ENCODE assay signal across 12 cellular contexts in the genomic region with DNA sequence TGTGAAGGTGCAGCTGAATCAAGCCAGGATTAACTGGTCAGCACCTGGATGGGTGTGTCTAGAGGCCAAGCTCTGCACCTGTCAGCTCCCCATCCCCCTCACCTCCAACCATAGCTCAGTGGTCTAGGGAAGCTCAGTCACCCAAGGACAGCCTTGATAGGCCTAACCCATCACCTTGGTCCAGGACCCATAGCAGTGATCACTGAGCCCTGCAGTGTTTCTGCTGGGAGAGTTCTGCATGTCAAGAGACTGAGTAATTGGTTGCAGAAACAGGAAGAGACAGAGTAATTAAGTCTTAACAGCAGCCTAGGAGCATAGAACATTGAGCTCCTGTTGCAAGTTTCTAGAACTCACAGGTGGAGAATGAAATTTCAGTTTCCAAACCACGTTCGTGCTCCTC. TPM values are rescaled to one million over a fixed set of nuclear protein-coding genes. Genes with fewer than 3 reads are reported as not detected.
DNase-seq lines count a peak whose midpoint lies in the region; ATAC-seq and TF ChIP-seq lines count a peak whose summit lies in the region.
"Had no signal": no experiment of that assay in that cellular context is flagged by ENCODE, and none has a peak within 500 bp of the region (broad histone marks: within the 10 kb centered on the region; RNA-seq: fewer than 3 reads in every experiment).

No MANE protein-coding gene starts in this region.

- peak overlapping the region; percentile 10; the same call in 1 of the 2 replicates for H3K4me2 ChIP-seq in MM.1S (ENCODE audit: low read depth, low read length)

- H3K9ac ChIP-seq in MM.1S (ENCODE audit: low read length): no peak overlapping the region

- no peaks in the 10 kb centered on the region for H3K9me2 ChIP-seq in MM.1S (replicated peaks; ENCODE audit: insufficient read depth, low read length)

- peaks cover 19% of the 10 kb centered on the region for H3F3A ChIP-seq in MM.1S (ENCODE audit: insufficient read depth, low read length)

- H3K36me3 ChIP-seq in MM.1S (replicated peaks; ENCODE audit: insufficient read depth, low read length): no peaks in the 10 kb centered on the region

- ATAC-seq in GM21381 (IDR thresholded peaks at IDR 0.05; ENCODE audit: unreplicated experiment) (peak; percentile 70), left colon (peak; percentile 81), HG02798 (IDR thresholded peaks at IDR 0.05; ENCODE audit: poor library complexity, unreplicated experiment) (no peak)

- TF ChIP-seq CTCF in GM13976 (IDR thresholded peaks at IDR 0.05; ENCODE audit: borderline replicate concordance, control extremely low read depth, extremely low read depth, insufficient read depth, missing control alignments) (no peak), MM.1S (IDR thresholded peaks at IDR 0.05; ENCODE audit: low read length) (no peak)

- intact Hi-C loops in left colon (cut with DNase I, micrococcal nuclease): no loop called here

- no peaks in the 10 kb centered on the region for H4K20me1 ChIP-seq in MM.1S (ENCODE audit: insufficient read depth, low read length)

- peak overlapping the region; percentile 53; the same call in 1 of the 2 replicates for H3K27ac ChIP-seq in MM.1S (ENCODE audit: low read length)
- H3K27ac ChIP-seq: thoracic aorta had no signal

- DNase-seq in GM13976 (ENCODE audit: low spot score) (peak; percentile 44), MM.1S (peak; percentile 82), left colon (no peak), NCI-H1092 (lab: John Stamatoyannopoulos, UW) (no peak), GM19240 (ENCODE audit: insufficient read length, low spot score) (no peak), NCI-H2227 (lab: John Stamatoyannopoulos, UW; ENCODE audit: unreplicated experiment) (no peak)
- DNase-seq: activated CD8-positive, alpha-beta memory T cell treated with anti-CD3 and anti-CD28 coated beads for 24 hours; adrenal gland; NCI-H2227 treated with DMSO at 0.1 percent for 48 hours had no signal

- H2AFZ ChIP-seq in MM.1S (ENCODE audit: low read length): peak overlapping the region; percentile 15; the same call in 1 of the 2 replicates

- H3K27me3 ChIP-seq in MM.1S (replicated peaks; ENCODE audit: insufficient read depth, low read length): no peaks in the 10 kb centered on the region
- H3K27me3 ChIP-seq: adrenal gland had no signal

- H3K4me3 ChIP-seq in MM.1S (ENCODE audit: low read length): no peak overlapping the region
- H3K4me3 ChIP-seq: adrenal gland, thoracic aorta had no signal

- H3K4me1 ChIP-seq in MM.1S (ENCODE audit: low read length): peaks cover 12% of the 10 kb centered on the region
- H3K4me1 ChIP-seq: adrenal gland had no signal

- H3K79me2 ChIP-seq in MM.1S (ENCODE audit: low read length): no peaks in the 10 kb centered on the region

- no peaks in the 10 kb centered on the region for H3K9me3 ChIP-seq in MM.1S (replicated peaks; ENCODE audit: insufficient read depth, low read length)
- H3K9me3 ChIP-seq: adrenal gland, thoracic aorta had no signal

- in situ Hi-C loops in GM13976 (cut with MboI; ENCODE audit: low sequenced_read_pairs, unreplicated experiment): no loop called here

RNA-seq across cellular contexts. Expression of a gene that starts 18.7 kb away (rescaled TPM):
- total RNA-seq in left colon: 10 to 100 TPM; 37.1 to 44.4 TPM

RNA-seq across cellular contexts. Expression of a gene that starts 18.8 kb away (rescaled TPM):
- 10 to 100 TPM; 15.8 to 43.5 TPM for total RNA-seq in left colon

Comparison
In these comparisons a context has a peak if more than half of its experiments do, and no peak if none do; other contexts are left out.
1. DNase-seq: peak in GM13976 (single experiment) and MM.1S (single experiment); none in left colon (0 of 2), NCI-H1092 (single experiment), GM19240 (single experiment) and NCI-H2227 (single experiment).